ENCODE assay signal across 20 cellular contexts in the genomic region with DNA sequence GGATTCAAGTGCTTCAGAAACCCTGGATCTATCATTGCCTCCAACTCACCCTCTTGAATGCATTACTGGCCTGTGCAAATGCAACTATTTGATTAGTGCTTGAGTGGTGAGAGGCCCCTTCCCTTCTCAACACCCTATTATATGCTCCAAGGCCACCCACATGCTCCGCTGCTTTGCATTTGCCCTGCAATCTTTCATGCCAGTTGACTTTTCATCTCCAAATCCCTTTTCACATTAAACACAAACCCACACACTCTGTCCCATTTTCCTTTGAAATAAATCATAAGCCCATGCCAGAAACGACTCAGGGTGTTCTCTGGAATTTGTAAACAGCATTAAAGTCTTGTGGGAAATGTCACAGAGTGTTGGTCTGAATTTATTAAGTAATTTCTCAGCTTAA.
DNase-seq lines count a peak whose midpoint lies in the region; ATAC-seq and TF ChIP-seq lines count a peak whose summit lies in the region.
"Had no signal": no experiment of that assay in that cellular context is flagged by ENCODE, and none has a peak within 500 bp of the region (broad histone marks: within the 10 kb centered on the region; RNA-seq: fewer than 3 reads in every experiment).

No MANE protein-coding gene starts in this region.

- H3K4ac ChIP-seq in mesenchymal stem cell (ENCODE audit: low read depth in 1 of 2, low read length in 2 of 2), result no peak overlapping the region

- H3K9ac ChIP-seq in mesenchymal stem cell (ENCODE audit: low read length) (no peak overlapping the region), subcutaneous abdominal adipose tissue (ENCODE audit: low read length in 5 of 5) (peak overlapping the region in 2 of 5 donors; percentile 2 to 13)

- H3K27me3 ChIP-seq in mesenchymal stem cell (ENCODE audit: control insufficient read depth in 1 of 2, insufficient read depth in 1 of 2, low read length in 2 of 2) (peaks cover 3 to 34% of the 10 kb centered on the region in 2 experiments), subcutaneous abdominal adipose tissue (ENCODE audit: control insufficient read depth in 5 of 5, insufficient read depth in 4 of 5, low read length in 5 of 5) (no peaks in the 10 kb centered on the region)
- H3K27me3 ChIP-seq: adrenal gland, tibial artery had no signal

- WGBS in mesenchymal stem cell, result 50% methylated on average over 1 of the region's 2 CpGs

- H3K23ac ChIP-seq in mesenchymal stem cell (ENCODE audit: low read length in 2 of 2), result no peak overlapping the region

- POLR2A ChIA-PET in HEK293 (lab: Yijun Ruan, JAX), result no interaction called here

- H3K4me2 ChIP-seq in mesenchymal stem cell (ENCODE audit: low read length, poor library complexity, severe bottlenecking), result no peak overlapping the region

- ATAC-seq in GM19324 (IDR thresholded peaks at IDR 0.05; ENCODE audit: low FRiP score, unreplicated experiment) (no peak), HG02938 (IDR thresholded peaks at IDR 0.05; ENCODE audit: unreplicated experiment) (no peak)
- ATAC-seq: CD8-positive, alpha-beta T cell; heart left ventricle; HepG2; natural killer cell treated with Interleukin-12 subunit alpha and Interleukin-12 subunit beta and Interleukin-15 and Interleukin-18, amount 100 ng/mL, for 72 hours; stimulated activated memory B cell treated with anti-CD40 and anti-IgM and Interleukin-4, amounts not matched to agents 10 μg/mL and 1 μg/mL and 100 μg/mL, for 72 hours had no signal

- H3K4me1 ChIP-seq in HEK293 (ENCODE audit: control insufficient read depth, insufficient read depth, low read length) (no peaks in the 10 kb centered on the region), mesenchymal stem cell (ENCODE audit: control insufficient read depth, insufficient read depth, low read depth, low read length) (no peaks in the 10 kb centered on the region), subcutaneous abdominal adipose tissue (ENCODE audit: control insufficient read depth in 5 of 5, insufficient read depth in 5 of 5, low read length in 5 of 5) (peaks cover 10 to 66% (median 47%) of the 10 kb centered on the region in 5 donors)
- H3K4me1 ChIP-seq: adrenal gland had no signal

- no peaks in the 10 kb centered on the region for H3K79me1 ChIP-seq in mesenchymal stem cell (replicated peaks; ENCODE audit: low read length, poor library complexity, severe bottlenecking)

- no peak for TF ChIP-seq CTCF in HEK293 (tag by site-specific recombination; IDR thresholded peaks at IDR 0.05)

- H3K36me3 ChIP-seq in HEK293 (ENCODE audit: control insufficient read depth in 2 of 2, insufficient read depth in 1 of 2, low read length in 2 of 2) (no peaks in the 10 kb centered on the region), mesenchymal stem cell (ENCODE audit: control insufficient read depth in 1 of 2, insufficient read depth in 2 of 2, low read depth in 1 of 2, low read length in 2 of 2) (no peaks in the 10 kb centered on the region), subcutaneous abdominal adipose tissue (ENCODE audit: control insufficient read depth in 5 of 5, insufficient read depth in 5 of 5, low read length in 5 of 5) (peaks cover 0 to 4% (median 0%) of the 10 kb centered on the region in 5 donors)
- H3K36me3 ChIP-seq: adrenal gland, heart left ventricle, MG63, tibial artery had no signal

- no peak overlapping the region for H4K8ac ChIP-seq in mesenchymal stem cell (ENCODE audit: low read length)

- H3K27ac ChIP-seq in HEK293 (ENCODE audit: extremely low read depth, low read depth, low read length) (no peak overlapping the region), mesenchymal stem cell (ENCODE audit: low read length, poor library complexity, severe bottlenecking) (no peak overlapping the region), subcutaneous abdominal adipose tissue (ENCODE audit: low read depth, low read length) (peak overlapping the region; percentile 74)

- DNase-seq in amniotic epithelial cell (ENCODE audit: low read depth), result peak; percentile 94
- peak; percentile 23 for DNase-seq in mesenchymal stem cell
- DNase-seq in ureter (ENCODE audit: low spot score), result no peak
- DNase-seq: activated CD4-positive, CD25-positive, alpha-beta regulatory T cell treated with anti-CD3 and anti-CD28 coated beads, Interleukin-2, amount 50 U/mL, for 72 hours; adrenal gland; CD8-positive, alpha-beta T cell; central memory CD4-positive, alpha-beta T cell; heart left ventricle; immature natural killer cell; NCI-H146; SIG-M5 had no signal

- no peak overlapping the region for H4K91ac ChIP-seq in mesenchymal stem cell (ENCODE audit: low read length)

- H2BK15ac ChIP-seq in mesenchymal stem cell (ENCODE audit: low read depth, poor library complexity, severe bottlenecking), result no peak overlapping the region

- no peak overlapping the region for H2BK5ac ChIP-seq in mesenchymal stem cell (ENCODE audit: low read depth, low read length, poor library complexity, severe bottlenecking)

- no peak overlapping the region for H3K14ac ChIP-seq in mesenchymal stem cell (ENCODE audit: low read length in 2 of 2)

- H2BK12ac ChIP-seq in mesenchymal stem cell (ENCODE audit: low read length in 2 of 2), result no peak overlapping the region

- no peak overlapping the region for H3K18ac ChIP-seq in mesenchymal stem cell (ENCODE audit: low read depth in 1 of 2, low read length in 2 of 2)

- no peak overlapping the region for H2AFZ ChIP-seq in mesenchymal stem cell (ENCODE audit: low read depth, low read length)

- CTCF ChIA-PET in HEK293 (lab: Yijun Ruan, JAX), result no interaction called here

- H3K9me3 ChIP-seq in HEK293 (ENCODE audit: control insufficient read depth, insufficient read depth, low read depth, low read length) (no peaks in the 10 kb centered on the region), mesenchymal stem cell (ENCODE audit: control insufficient read depth, low read length) (peaks cover 3% of the 10 kb centered on the region), subcutaneous abdominal adipose tissue (ENCODE audit: control insufficient read depth in 5 of 5, low read length in 5 of 5) (no peaks in the 10 kb centered on the region)
- H3K9me3 ChIP-seq: adrenal gland, heart left ventricle, MG63, tibial artery had no signal

- no peak overlapping the region for H2AK5ac ChIP-seq in mesenchymal stem cell (ENCODE audit: low read length, severe bottlenecking)

- no peak overlapping the region for H2BK120ac ChIP-seq in mesenchymal stem cell (ENCODE audit: low read depth, low read length)

- no peak overlapping the region for H3K4me3 ChIP-seq in HEK293 (ENCODE audit: low read depth, low read length)
- H3K4me3 ChIP-seq in mesenchymal stem cell (ENCODE audit: insufficient read depth in 1 of 2, low read depth in 1 of 2, low read length in 2 of 2), result no peak overlapping the region
- H3K4me3 ChIP-seq in subcutaneous abdominal adipose tissue (ENCODE audit: low read depth in 1 of 5, low read length in 5 of 5), result peak overlapping the region in 1 of 5 donors; percentile 0
- H3K4me3 ChIP-seq: adrenal gland, heart left ventricle, MG63, tibial artery had no signal

TF ChIP-seq in HEK293, 187 proteins besides CTCF, POLR2A, EP300 and RAD21 (continues in another document):
- TF ChIP-seq ZSCAN23 (tag by site-specific recombination; IDR thresholded peaks at IDR 0.05), result no peak
- TF ChIP-seq ZNF114 (tag by site-specific recombination; IDR thresholded peaks at IDR 0.05), result no peak
- no peak for TF ChIP-seq ZSCAN18 (tag by site-specific recombination; IDR thresholded peaks at IDR 0.05)
- no peak for TF ChIP-seq KLF1 (tag by site-specific recombination; IDR thresholded peaks at IDR 0.05)
- no peak for TF ChIP-seq PBX3 (CRISPR knock-in tag; IDR thresholded peaks at IDR 0.05)
- TF ChIP-seq ZNF280C (tag by site-specific recombination; IDR thresholded peaks at IDR 0.05), result no peak
- peak; percentile 48; the same call in 1 of the 2 replicates for TF ChIP-seq EGR2 (tag by site-specific recombination; IDR thresholded peaks at IDR 0.05; ENCODE audit: low read depth)
- no peak for TF ChIP-seq ZNF660 (tag by site-specific recombination; IDR thresholded peaks at IDR 0.05)
- TF ChIP-seq ZFHX2 (tag by site-specific recombination; conservative IDR thresholded peaks at IDR 0.05), result peak; percentile 84
- no peak for TF ChIP-seq ZNF677 (tag by site-specific recombination; IDR thresholded peaks at IDR 0.05)
